Comparison of ENCODE assay signal across 8 cellular contexts in the genomic region with DNA sequence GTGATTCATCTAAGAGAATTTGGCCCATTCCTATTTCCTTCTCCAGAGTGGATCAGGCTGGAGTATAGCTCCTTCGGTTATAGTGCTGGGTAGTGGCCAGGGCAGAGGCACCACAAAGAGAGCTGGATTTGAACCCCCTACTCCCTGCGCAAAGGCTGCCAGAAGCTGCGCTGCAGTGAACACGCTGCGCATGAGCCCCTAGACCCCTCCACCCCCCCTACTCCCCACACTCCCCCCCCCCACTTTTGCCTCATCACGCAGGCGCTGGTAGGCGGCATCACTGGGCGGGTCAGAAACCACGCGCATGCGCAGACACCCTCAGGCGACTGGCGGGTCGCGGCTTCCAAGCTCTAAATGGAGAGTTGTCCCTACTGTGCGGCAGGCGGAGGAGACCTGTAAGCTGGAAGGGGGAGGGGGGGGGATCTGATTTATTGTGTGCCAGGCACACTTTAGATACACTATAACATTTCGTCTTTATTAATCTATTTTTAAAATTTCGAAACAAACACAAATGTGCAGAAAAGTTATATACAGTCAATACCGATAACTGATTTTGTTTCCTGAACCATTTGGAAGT. TPM values are rescaled to one million over a fixed set of nuclear protein-coding genes. Genes with fewer than 3 reads are reported as not detected.
DNase-seq lines count a peak whose midpoint lies in the region; ATAC-seq, FAIRE-seq and TF ChIP-seq lines count a peak whose summit lies in the region.

No MANE protein-coding gene starts in this region.

- WGBS in small intestine, 3 donors = 12 to 26% (median 20%) methylated on average over 21 of the region's 21 CpGs

- DNase-seq in DMS 273 treated with DMSO at 0.1 percent for 48 hours (lab: John Stamatoyannopoulos, UW) (peak; percentile 76), HFFc6 (peak; percentile 81), NCI-H2196 treated with DMSO at 0.1 percent for 48 hours (lab: John Stamatoyannopoulos, UW; ENCODE audit: unreplicated experiment) (peak; percentile 43), bronchial epithelial cell (ENCODE audit: low read depth) (peak; percentile 58), iPS-NIHi7 (ENCODE audit: extremely low spot score) (peak; percentile 96), small intestine (peak; percentile 84)

- H3K9me3 Mint-ChIP-seq in HFFc6 = no peaks in the 10 kb centered on the region

- H3K27me3 Mint-ChIP-seq in HFFc6 (ENCODE audit: insufficient read depth) = peaks cover 4% of the 10 kb centered on the region; the same call in 1 of the 2 replicates

- TF ChIP-seq CTCF in HFFc6 (IDR thresholded peaks at IDR 0.05) (no peak), WI38 (IDR thresholded peaks at IDR 0.05; ENCODE audit: low read depth, low read length) (no peak), bronchial epithelial cell (IDR thresholded peaks at IDR 0.05; ENCODE audit: insufficient read depth, low read length, severe bottlenecking) (no peak)

- H3K4me1 ChIP-seq in small intestine (ENCODE audit: control insufficient read depth in 2 of 2, insufficient read depth in 1 of 2, low read depth in 1 of 2, low read length in 1 of 2) = peaks cover 3 to 4% of the 10 kb centered on the region in 2 donors

- FAIRE-seq in bronchial epithelial cell (lab: Jason Lieb, UNC) (no peak), small intestine (lab: Jason Lieb, UNC) (no peak)

- peak overlapping the region; percentile 93 for H3K27ac Mint-ChIP-seq in HFFc6

- H3K9me3 ChIP-seq in small intestine (ENCODE audit: control insufficient read depth, low read depth) = no peaks in the 10 kb centered on the region

- no peaks in the 10 kb centered on the region for H3K36me3 Mint-ChIP-seq in HFFc6 (ENCODE audit: low read depth)

- H3K27ac ChIP-seq in small intestine (ENCODE audit: low read depth in 1 of 2, low read length in 1 of 2) = peak overlapping the region in 1 of 2 donors; percentile 77

- no peaks in the 10 kb centered on the region for H3K27me3 ChIP-seq in bronchial epithelial cell (ENCODE audit: control insufficient read depth, insufficient read depth, low read length)
- no peaks in the 10 kb centered on the region for H3K27me3 ChIP-seq in small intestine (ENCODE audit: control insufficient read depth in 2 of 2, insufficient read depth in 2 of 2, low read length in 2 of 2)

- no peak for ATAC-seq in GM21367 (IDR thresholded peaks at IDR 0.05; ENCODE audit: unreplicated experiment)

- H3K4me1 Mint-ChIP-seq in HFFc6 (ENCODE audit: low read depth) = peaks cover 37% of the 10 kb centered on the region

- peak overlapping the region; percentile 89 for H3K4me3 Mint-ChIP-seq in HFFc6

- H3K36me3 ChIP-seq in bronchial epithelial cell (ENCODE audit: control insufficient read depth, insufficient read depth, low read length) = peaks cover 4% of the 10 kb centered on the region
- H3K36me3 ChIP-seq in small intestine (ENCODE audit: control insufficient read depth in 2 of 2, insufficient read depth in 2 of 2, low read length in 2 of 2) = peaks cover 7 to 9% of the 10 kb centered on the region in 2 donors

- H3K4me3 ChIP-seq in WI38 (ENCODE audit: low read depth, low read length) = peak overlapping the region; percentile 61
- peak overlapping the region; percentile 46 for H3K4me3 ChIP-seq in bronchial epithelial cell (ENCODE audit: low read depth, low read length)
- H3K4me3 ChIP-seq in small intestine (ENCODE audit: low read depth in 1 of 2, low read length in 2 of 2) = peak overlapping the region in 1 of 2 donors; percentile 43

RNA-seq across cellular contexts. Expression of a gene that starts 38.7 kb away (rescaled TPM):
- total RNA-seq in HFFc6 (2021; fragmentation: NEBNext Ultra II Directional; extraction: Animal tissue kit (Norgen Biotek cat#: 25700)) = 100 to 1,000 TPM; 177 to 229 (median 202) TPM
- 341 and 362 TPM in 2 replicates for total RNA-seq in bronchial epithelial cell
- 100 to 1,000 TPM; 126 to 225 (median 145) TPM for polyA plus RNA-seq in small intestine

RNA-seq across cellular contexts. Expression of a gene that starts 58.0 kb away (rescaled TPM):
- 1 to 10 TPM in 2 of 6 experiments, under 1 TPM in 4; 0.73 to 1.4 (median 0.86) TPM for total RNA-seq in HFFc6 (2021; fragmentation: NEBNext Ultra II Directional; extraction: Animal tissue kit (Norgen Biotek cat#: 25700))
- total RNA-seq in bronchial epithelial cell = 0.53 and 3.2 TPM in 2 replicates
- under 1 TPM in 1 of 3 donors, not detected in 2; 0.85 TPM for polyA plus RNA-seq in small intestine

Comparison
In these comparisons a context has a peak if more than half of its experiments do, and no peak if none do; other contexts are left out.
1. DNase-seq: peak in every context shown above with its lines; median percentile 96 in iPS-NIHi7; 84 in small intestine; 81 in HFFc6; 76 in DMS 273 treated with DMSO at 0.1 percent for 48 hours; 58 in bronchial epithelial cell; 43 in NCI-H2196 treated with DMSO at 0.1 percent for 48 hours.